21 cellular contexts compared by ENCODE assay signal in genomic region chr9:100220936-100221335, GRCh38.
"Had no signal": no experiment of that assay in that cellular context is flagged by ENCODE, and none has a peak within 500 bp of the region (broad histone marks: within the 10 kb centered on the region; RNA-seq: fewer than 3 reads in every experiment).

No MANE protein-coding gene starts in this region.

- H3K4me2 ChIP-seq: SK-N-SH had no signal

- FAIRE-seq: HepG2, RCC 7860 had no signal

- H3K9me2 ChIP-seq: SK-N-SH had no signal

- H3K9me3 ChIP-seq: SK-N-SH had no signal

- ATAC-seq: HepG2 had no signal

- DNase-seq: IMR-90, KG1, MV-4-11, NCI-H1048, NCI-H1105, NCI-H1436 treated with DMSO at 0.1 percent for 48 hours, NCI-H1694 treated with DMSO at 0.1 percent for 48 hours, NCI-H2081 treated with DMSO at 0.1 percent for 48 hours, NCI-H2171, NCI-H226, NCI-H446, NCI-H510A, NCI-H524 treated with DMSO at 0.1 percent for 48 hours, NCI-H774, Right ventricle myocardium superior, RPMI8226, SIG-M5, SK-N-SH, SW 1271 had no signal

- H3K9ac ChIP-seq: SK-N-SH had no signal
